23 cellular contexts compared by ENCODE assay signal in the genomic region with DNA sequence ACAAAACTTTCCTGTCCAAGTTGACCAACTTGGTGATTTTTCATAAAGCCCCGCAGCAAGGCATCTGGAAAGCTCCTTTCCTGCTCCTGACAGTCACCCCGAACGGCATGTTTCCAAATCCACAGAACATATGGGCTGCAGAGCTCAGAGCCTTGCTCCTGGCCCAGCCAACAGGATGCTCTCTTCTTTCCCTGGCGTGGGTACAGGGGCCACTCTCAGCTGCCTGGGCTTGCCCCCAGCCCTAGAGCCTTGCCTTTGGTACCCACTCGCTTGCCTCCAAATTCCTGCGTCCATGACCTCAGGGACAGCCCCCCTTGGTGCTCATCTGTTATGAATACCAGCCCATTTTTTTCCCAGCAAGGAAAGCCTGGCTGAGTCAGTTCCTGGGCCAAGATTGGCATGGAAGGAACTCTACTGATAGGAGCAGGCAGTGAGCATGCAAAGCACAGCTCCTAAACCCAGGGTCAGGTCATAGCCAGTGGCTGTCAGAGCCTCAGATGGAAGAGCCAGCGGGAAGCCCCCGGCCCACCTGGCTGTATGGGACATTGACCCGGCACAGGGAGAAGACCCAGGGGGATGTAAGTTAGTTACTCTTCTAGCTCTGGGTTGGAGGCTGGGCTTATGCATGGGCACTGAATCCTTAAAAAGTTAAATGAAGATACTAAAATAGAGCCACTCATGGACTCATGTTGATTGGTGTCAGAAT.
A peak's percentile ranks its signal among the peaks of the same experiment; 100 is the strongest.
DNase-seq lines count a peak whose midpoint lies in the region; ATAC-seq, FAIRE-seq and TF ChIP-seq lines count a peak whose summit lies in the region.
"Had no signal": no experiment of that assay in that cellular context is flagged by ENCODE, and none has a peak within 500 bp of the region (broad histone marks: within the 10 kb centered on the region; RNA-seq: fewer than 3 reads in every experiment).

No MANE protein-coding gene starts in this region.

- peaks cover 21% of the 10 kb centered on the region for H3K4me1 Mint-ChIP-seq in osteocyte (ENCODE audit: unreplicated experiment)
- H3K4me1 Mint-ChIP-seq in activated CD8-positive, alpha-beta memory T cell treated with anti-CD3 and anti-CD28 coated beads, Interleukin-2, amount 10 ng/mL, durations not matched to agents 7 days and 5 days, result peaks cover 6% of the 10 kb centered on the region
- H3K4me1 Mint-ChIP-seq: IgD-negative memory B cell had no signal

- no peak for TF ChIP-seq EP300 in H1 (IDR thresholded peaks at IDR 0.05; ENCODE audit: borderline replicate concordance in 1 of 2, low read depth in 2 of 2, low read length in 2 of 2)

- H3K9me3 ChIP-seq in H1 (ENCODE audit: insufficient read depth in 2 of 2, low read depth in 1 of 2, low read length in 1 of 2), result 0 out of 4 replicates have a peak, but pooled peaks cover 0 to 3% of the 10 kb centered on the region in 2 experiments
- H3K9me3 ChIP-seq: colonic mucosa had no signal

- POLR2A ChIA-PET in H1 (lab: Charles Lee; ENCODE audit: partially characterized antibody), result interaction anchor here (1.1 kb wide), 1 partner anchor 10 kb away, joined by 3 read pairs; no protein-coding TSS in a partner anchor

- no peak overlapping the region for H2BK12ac ChIP-seq in H1 (ENCODE audit: low read depth, low read length)

- H3K4me3 ChIP-seq in H1 (ENCODE audit: extremely low read depth in 1 of 4, insufficient read depth in 2 of 4, low read depth in 3 of 4, low read length in 4 of 4), result no peak overlapping the region
- H3K4me3 ChIP-seq: colonic mucosa, gastroesophageal sphincter, tibial nerve had no signal

- H3K27ac Mint-ChIP-seq in osteocyte (ENCODE audit: unreplicated experiment), result no peak overlapping the region
- H3K27ac Mint-ChIP-seq in activated CD8-positive, alpha-beta memory T cell treated with anti-CD3 and anti-CD28 coated beads, Interleukin-2, amount 10 ng/mL, durations not matched to agents 7 days and 5 days, result no peak overlapping the region
- H3K27ac Mint-ChIP-seq: activated CD4-positive, alpha-beta T cell treated with anti-CD3 and anti-CD28 coated beads, Interleukin-2, amount 10 ng/mL, durations not matched to agents 7 days and 5 days; activated naive CD4-positive, alpha-beta T cell treated with anti-CD3 and anti-CD28 coated beads, Interleukin-2, amount 10 ng/mL, durations not matched to agents 7 days and 5 days had no signal

- no peak for TF ChIP-seq POLR2A in H1 (IDR thresholded peaks at IDR 0.05; ENCODE audit: control extremely low read depth in 1 of 2, low read depth in 2 of 2, low read length in 2 of 2)

- DNase-seq in AG09319 (ENCODE audit: extremely low read depth, low read depth) (peak; percentile 32), GM13977 (ENCODE audit: low spot score) (peak; percentile 12), H1 (ENCODE audit: low read depth in 1 of 2, low spot score in 2 of 2) (no peak), osteocyte (ENCODE audit: extremely low spot score, unreplicated experiment) (peak; percentile 62)
- no peak for DNase-seq in activated CD8-positive, alpha-beta memory T cell treated with anti-CD3 and anti-CD28 coated beads, Interleukin-2, amount 10 ng/mL, durations not matched to agents 7 days and 5 days
- DNase-seq in central memory CD4-positive, alpha-beta T cell, result no peak
- DNase-seq: activated CD4-positive, alpha-beta T cell treated with anti-CD3 and anti-CD28 coated beads, Interleukin-2, amount 10 ng/mL, durations not matched to agents 7 days and 5 days; activated naive CD4-positive, alpha-beta T cell treated with anti-CD3 and anti-CD28 coated beads, Interleukin-2, amount 10 ng/mL, durations not matched to agents 7 days and 5 days; AML-193; Calu3; colonic mucosa; NCI-H2029 treated with DMSO at 0.1 percent for 48 hours; right cardiac atrium; Right ventricle myocardium superior; stimulated activated naive CD4-positive, alpha-beta T cell treated with Interleukin-2 at 50 U/mL for 16 hours; T-helper 1 cell had no signal

- WGBS in H1 (ENCODE audit: extremely low coverage in 1 of 2, insufficient coverage in 1 of 2, insufficient read length in 1 of 2, insufficient replicate concordance in 2 of 2, low coverage in 1 of 2, low lambda C conversion rate in 2 of 2, missing lambda C conversion rate in 1 of 2), 2 experiments, result 89% methylated on average over 7 of the region's 9 CpGs; no CpG with 5 or more reads in 1 of the 2 experiments

- no peak for ATAC-seq in GM19452 (IDR thresholded peaks at IDR 0.05; ENCODE audit: unreplicated experiment)
- ATAC-seq in HG02938 (IDR thresholded peaks at IDR 0.05; ENCODE audit: unreplicated experiment), result no peak
- ATAC-seq in activated CD8-positive, alpha-beta memory T cell treated with anti-CD3 and anti-CD28 coated beads, Interleukin-2, amount 10 ng/mL, durations not matched to agents 7 days and 5 days, result no peak
- ATAC-seq: gastroesophageal sphincter, left lobe of liver, right cardiac atrium had no signal

- H3K79me1 ChIP-seq in H1 (ENCODE audit: low read depth, low read length), result no peaks in the 10 kb centered on the region

- no peak overlapping the region for H3K27ac ChIP-seq in H1 (ENCODE audit: low read depth, low read length)
- H3K27ac ChIP-seq: colonic mucosa, gastroesophageal sphincter, tibial nerve had no signal

- no peak overlapping the region for H3K23ac ChIP-seq in H1 (ENCODE audit: insufficient read length)

- no peak overlapping the region for H2AK5ac ChIP-seq in H1 (ENCODE audit: low read depth, low read length)

- no peak overlapping the region for H3K14ac ChIP-seq in H1 (ENCODE audit: insufficient read length)

- H3K9ac ChIP-seq in H1 (replicated peaks in 1 of 4; ENCODE audit: extremely low read depth in 1 of 4, low read depth in 3 of 4, low read length in 3 of 4), result no peak overlapping the region

- TF ChIP-seq RAD21 in H1 (IDR thresholded peaks at IDR 0.05 in 1 of 2, conservative IDR thresholded peaks at IDR 0.05 in 1 of 2; ENCODE audit: low read depth in 2 of 2, low read length in 2 of 2), result no peak

- H3K56ac ChIP-seq in H1 (replicated peaks; ENCODE audit: insufficient read length, low read depth, low read length), result no peak overlapping the region

- no peak for FAIRE-seq in H1 (lab: Jason Lieb, UNC)
- FAIRE-seq: endothelial cell of umbilical vein had no signal

- H3K36me3 ChIP-seq in H1 (ENCODE audit: control insufficient read depth in 2 of 4, insufficient read depth in 4 of 4, low read length in 3 of 4), result no peaks in the 10 kb centered on the region
- H3K36me3 ChIP-seq: colonic mucosa, gastroesophageal sphincter had no signal

- no peak overlapping the region for H2BK120ac ChIP-seq in H1 (replicated peaks; ENCODE audit: low read depth, low read length)

- no peak overlapping the region for H2BK5ac ChIP-seq in H1 (ENCODE audit: low read depth, low read length)

- H3K79me2 ChIP-seq in H1 (ENCODE audit: control insufficient read depth in 1 of 2, insufficient read depth in 2 of 2, low read length in 2 of 2), result no peaks in the 10 kb centered on the region

- no peak overlapping the region for H3K4ac ChIP-seq in H1 (replicated peaks; ENCODE audit: insufficient read length, low read depth, low read length)

- no peaks in the 10 kb centered on the region for H4K20me1 ChIP-seq in H1 (replicated peaks in 1 of 2; ENCODE audit: control insufficient read depth in 1 of 2, insufficient read depth in 2 of 2, low read length in 2 of 2)

- peak overlapping the region; percentile 41; the same call in 1 of the 2 replicates for H4K8ac ChIP-seq in H1 (ENCODE audit: extremely low read depth, insufficient read depth, low read length)

- H3K36me3 Mint-ChIP-seq in osteocyte (ENCODE audit: unreplicated experiment), result no peaks in the 10 kb centered on the region
- H3K36me3 Mint-ChIP-seq in activated CD8-positive, alpha-beta memory T cell treated with anti-CD3 and anti-CD28 coated beads, Interleukin-2, amount 10 ng/mL, durations not matched to agents 7 days and 5 days, result no peaks in the 10 kb centered on the region
- H3K36me3 Mint-ChIP-seq: activated naive CD4-positive, alpha-beta T cell treated with anti-CD3 and anti-CD28 coated beads, Interleukin-2, amount 10 ng/mL, durations not matched to agents 7 days and 5 days; IgD-negative memory B cell had no signal

- peaks cover 4% of the 10 kb centered on the region for H3K27me3 Mint-ChIP-seq in osteocyte (ENCODE audit: unreplicated experiment)
- H3K27me3 Mint-ChIP-seq in activated CD8-positive, alpha-beta memory T cell treated with anti-CD3 and anti-CD28 coated beads, Interleukin-2, amount 10 ng/mL, durations not matched to agents 7 days and 5 days, result peaks cover 22% of the 10 kb centered on the region

- peaks cover 14% of the 10 kb centered on the region for H3K9me3 Mint-ChIP-seq in osteocyte (ENCODE audit: unreplicated experiment)
- no peaks in the 10 kb centered on the region for H3K9me3 Mint-ChIP-seq in activated CD8-positive, alpha-beta memory T cell treated with anti-CD3 and anti-CD28 coated beads, Interleukin-2, amount 10 ng/mL, durations not matched to agents 7 days and 5 days (ENCODE audit: low read depth)
- H3K9me3 Mint-ChIP-seq: activated CD4-positive, alpha-beta T cell treated with anti-CD3 and anti-CD28 coated beads, Interleukin-2, amount 10 ng/mL, durations not matched to agents 7 days and 5 days had no signal

- no peak overlapping the region for H2BK15ac ChIP-seq in H1 (ENCODE audit: low read length)

- H3K4me2 ChIP-seq in H1 (ENCODE audit: insufficient read depth in 1 of 2, low read depth in 2 of 2, low read length in 2 of 2), result no peak overlapping the region

- no peaks in the 10 kb centered on the region for H3K23me2 ChIP-seq in H1 (ENCODE audit: low read depth, low read length)

- no peak overlapping the region for H3K18ac ChIP-seq in H1 (ENCODE audit: extremely low read depth, low read length)

- no peak for TF ChIP-seq CTCF in AG09319 (IDR thresholded peaks at IDR 0.05; ENCODE audit: low read depth, low read length)
- TF ChIP-seq CTCF in GM13977 (IDR thresholded peaks at IDR 0.05; ENCODE audit: extremely low read depth, insufficient read depth, missing control alignments), result no peak
- TF ChIP-seq CTCF in H1 (IDR thresholded peaks at IDR 0.05; ENCODE audit: control extremely low read depth in 1 of 3, insufficient read depth in 1 of 3, low read depth in 1 of 3, low read length in 3 of 3), result no peak
- no peak for TF ChIP-seq CTCF in osteocyte (IDR thresholded peaks at IDR 0.05)

- H3K27me3 ChIP-seq in H1 (replicated peaks in 1 of 4; ENCODE audit: control insufficient read depth in 3 of 4, extremely low read depth in 1 of 4, insufficient read depth in 3 of 4, low read length in 3 of 4), result no peaks in the 10 kb centered on the region
- H3K27me3 ChIP-seq: colonic mucosa, tibial nerve had no signal

- no peak overlapping the region for H2BK20ac ChIP-seq in H1 (ENCODE audit: low read length)

- in situ Hi-C loops in GM13977 (cut with MboI; ENCODE audit: low pct_unique_long_range_greater_than_20kb, low sequenced_read_pairs, unreplicated experiment), result no loop called here

- no peaks in the 10 kb centered on the region for H3K4me1 ChIP-seq in H1 (replicated peaks in 1 of 4; ENCODE audit: control insufficient read depth in 3 of 4, insufficient read depth in 4 of 4, low read length in 3 of 4)
- H3K4me1 ChIP-seq: colonic mucosa, gastroesophageal sphincter had no signal

- CTCF ChIA-PET in H1 (lab: Charles Lee; ENCODE audit: partially characterized antibody), result interaction anchor here (1.2 kb wide), 1 partner anchor 107 kb away, joined by 3 read pairs; no protein-coding TSS in a partner anchor
- CTCF ChIA-PET in activated CD8-positive, alpha-beta memory T cell treated with anti-CD3 and anti-CD28 coated beads, Interleukin-2, amount 10 ng/mL, durations not matched to agents 7 days and 5 days (lab: Charles Lee), result no interaction called here

- H3K4me3 Mint-ChIP-seq in osteocyte (ENCODE audit: unreplicated experiment), result no peak overlapping the region
- no peak overlapping the region for H3K4me3 Mint-ChIP-seq in activated CD8-positive, alpha-beta memory T cell treated with anti-CD3 and anti-CD28 coated beads, Interleukin-2, amount 10 ng/mL, durations not matched to agents 7 days and 5 days
- H3K4me3 Mint-ChIP-seq: activated CD4-positive, alpha-beta T cell treated with anti-CD3 and anti-CD28 coated beads, Interleukin-2, amount 10 ng/mL, durations not matched to agents 7 days and 5 days; activated naive CD4-positive, alpha-beta T cell treated with anti-CD3 and anti-CD28 coated beads, Interleukin-2, amount 10 ng/mL, durations not matched to agents 7 days and 5 days; IgD-negative memory B cell had no signal

- H4K5ac ChIP-seq in H1 (ENCODE audit: insufficient read length, low read depth, low read length), result no peak overlapping the region

- H2AFZ ChIP-seq in H1 (ENCODE audit: low read length), result no peak overlapping the region

- H4K91ac ChIP-seq in H1 (replicated peaks; ENCODE audit: insufficient read length, low read length), result no peak overlapping the region

Comparison
In these comparisons a context has a peak if more than half of its experiments do, and no peak if none do; other contexts are left out.
1. DNase-seq: peak in AG09319 (single experiment), GM13977 (single experiment) and osteocyte (single experiment); none in H1 (0 of 2), activated CD8-positive, alpha-beta memory T cell treated with anti-CD3 and anti-CD28 coated beads, Interleukin-2, amount 10 ng/mL, durations not matched to agents 7 days and 5 days (single experiment) and central memory CD4-positive, alpha-beta T cell (single experiment).